Comparison of ENCODE assay signal across 19 cellular contexts in the genomic region with DNA sequence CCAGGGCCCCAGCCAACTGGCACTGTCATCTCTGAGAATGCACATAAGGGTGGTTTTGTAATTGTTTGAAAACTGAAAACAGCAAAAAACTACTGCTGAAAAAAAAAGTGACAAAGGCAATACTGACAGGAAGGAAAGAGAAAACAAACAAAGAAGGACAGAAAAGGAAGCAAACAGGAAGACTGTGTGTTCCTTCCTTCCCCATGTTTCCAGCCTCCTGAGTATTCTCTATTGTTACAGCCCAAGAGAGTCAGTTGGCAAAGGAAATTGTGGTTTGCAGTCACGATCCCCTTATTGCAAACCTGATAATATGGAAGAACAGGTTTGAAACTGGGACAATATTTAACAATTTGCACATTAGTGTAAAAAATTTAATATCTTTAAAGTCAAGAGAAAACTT.
"Had no signal": no experiment of that assay in that cellular context is flagged by ENCODE, and none has a peak within 500 bp of the region (broad histone marks: within the 10 kb centered on the region; RNA-seq: fewer than 3 reads in every experiment).

No MANE protein-coding gene starts in this region.

- H3K4me3 ChIP-seq: heart left ventricle, lower lobe of right lung, right atrium auricular region, skin epidermis, transverse colon had no signal

- H3K27me3 Mint-ChIP-seq: activated T-helper 17 cell treated with anti-CD3 and anti-CD28 coated beads, Interleukin-2, amount 50 U/mL, for 72 hours; naive B cell had no signal

- H3K27ac Mint-ChIP-seq: activated T-helper 17 cell treated with anti-CD3 and anti-CD28 coated beads, Interleukin-2, amount 50 U/mL, for 72 hours; naive B cell had no signal

- H3K4me1 Mint-ChIP-seq: activated T-helper 17 cell treated with anti-CD3 and anti-CD28 coated beads, Interleukin-2, amount 50 U/mL, for 72 hours; naive B cell had no signal

- H3K9me3 Mint-ChIP-seq: activated T-helper 17 cell treated with anti-CD3 and anti-CD28 coated beads, Interleukin-2, amount 50 U/mL, for 72 hours had no signal

- H3K4me1 ChIP-seq: heart left ventricle, lower lobe of right lung, right atrium auricular region, transverse colon had no signal

- H3K36me3 Mint-ChIP-seq: naive B cell had no signal

- H3K27me3 ChIP-seq: heart left ventricle, right atrium auricular region, transverse colon had no signal

- H3K9me3 ChIP-seq: lower lobe of right lung, right atrium auricular region, transverse colon had no signal

- DNase-seq: activated CD4-positive, alpha-beta T cell treated with anti-CD3 and anti-CD28 coated beads, Interleukin-2, amount 50 U/mL, for 1 hour; activated CD4-positive, CD25-positive, alpha-beta regulatory T cell; activated naive CD4-positive, alpha-beta T cell treated with Interleukin-2 at 50 U/mL for 16 hours; anterior cingulate cortex; cortex of kidney; effector memory CD4-positive, alpha-beta T cell; heart left ventricle; lower lobe of right lung; naive B cell; stimulated activated CD4-positive, alpha-beta T cell treated with anti-CD3 and anti-CD28 coated beads, Interleukin-4, amount 100 ng/mL, for 24 hours; stimulated activated naive CD4-positive, alpha-beta T cell treated with Interleukin-2 at 50 U/mL for 16 hours; substantia nigra; T-helper 2 cell; transverse colon had no signal

- FAIRE-seq: frontal cortex had no signal

- H3K4me3 Mint-ChIP-seq: activated T-helper 17 cell treated with anti-CD3 and anti-CD28 coated beads, Interleukin-2, amount 50 U/mL, for 72 hours; naive B cell had no signal

- H3K27ac ChIP-seq: epithelial cell of prostate, heart left ventricle, lower lobe of right lung, right atrium auricular region, skin epidermis, transverse colon had no signal

- ATAC-seq: activated T-helper 17 cell treated with anti-CD3 and anti-CD28 coated beads, Interleukin-2, amount 50 U/mL, for 72 hours; heart left ventricle; lower lobe of right lung had no signal

- H3K36me3 ChIP-seq: heart left ventricle, lower lobe of right lung, right atrium auricular region, transverse colon had no signal
